Comparison of ENCODE assay signal across 36 cellular contexts in the genomic region with DNA sequence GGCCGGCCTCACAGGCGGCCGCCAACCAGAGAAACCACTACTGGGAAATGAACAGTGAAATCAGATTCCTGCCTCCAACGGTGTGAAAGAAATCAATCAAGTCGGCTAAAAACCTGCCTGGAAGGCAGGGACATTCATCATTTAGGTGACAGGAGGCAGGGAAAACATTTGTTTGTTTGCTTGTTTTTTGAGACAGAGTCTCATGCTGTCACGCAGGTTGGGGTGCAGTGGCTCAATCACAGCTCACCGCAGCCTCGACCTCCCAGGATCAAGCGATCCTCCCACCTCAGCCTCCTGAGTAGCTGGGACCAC. TPM values are rescaled to one million over a fixed set of nuclear protein-coding genes. Genes with fewer than 3 reads are reported as not detected.
"Had no signal": no experiment of that assay in that cellular context is flagged by ENCODE, and none has a peak within 500 bp of the region (broad histone marks: within the 10 kb centered on the region; RNA-seq: fewer than 3 reads in every experiment).

No MANE protein-coding gene starts in this region.

- FAIRE-seq: colon had no signal

- H3K36me3 ChIP-seq: adrenal gland, gastrocnemius medialis had no signal

- H3K27ac Mint-ChIP-seq: activated CD4-positive, alpha-beta memory T cell treated with anti-CD3 and anti-CD28 coated beads for 36 hours; activated CD4-positive, alpha-beta T cell treated with anti-CD3 and anti-CD28 coated beads for 36 hours; activated CD4-positive, alpha-beta T cell treated with anti-CD3 and anti-CD28 coated beads, Interleukin-2, amount 10 ng/mL, durations not matched to agents 24 days and 14 days; activated CD8-positive, alpha-beta memory T cell treated with anti-CD3 and anti-CD28 coated beads, Interleukin-2, amount 10 ng/mL, durations not matched to agents 7 days and 5 days; activated CD8-positive, alpha-beta T cell treated with anti-CD3 and anti-CD28 coated beads, Interleukin-2, amount 10 ng/mL, durations not matched to agents 7 days and 5 days; activated naive CD8-positive, alpha-beta T cell; activated T-cell treated with anti-CD3 and anti-CD28 coated beads, Interleukin-2, amount 50 U/mL, for 24 hours; activated T-cell treated with anti-CD3 and anti-CD28 coated beads, Interleukin-2, amount 50 U/mL, for 72 hours; activated T-helper 17 cell treated with anti-CD3 and anti-CD28 coated beads, Interleukin-2, amount 50 U/mL, for 72 hours; effector memory CD8-positive, alpha-beta T cell; T-helper 17 cell; T-helper 2 cell treated with Interferon-gamma antibody and Interleukin-4, amounts not matched to agents 5 μg/mL and 100 μg/mL, for 36 hours had no signal

- H3K27me3 Mint-ChIP-seq: activated naive CD8-positive, alpha-beta T cell had no signal

- H3K9me3 ChIP-seq: adrenal gland, body of pancreas, esophagus muscularis mucosa, gastrocnemius medialis, heart right ventricle had no signal

- H3K36me3 Mint-ChIP-seq: activated CD4-positive, alpha-beta memory T cell treated with anti-CD3 and anti-CD28 coated beads for 36 hours; activated CD8-positive, alpha-beta memory T cell treated with anti-CD3 and anti-CD28 coated beads, Interleukin-2, amount 10 ng/mL, durations not matched to agents 7 days and 5 days; activated naive CD8-positive, alpha-beta T cell had no signal

- ATAC-seq: activated CD4-positive, alpha-beta T cell treated with anti-CD3 and anti-CD28 coated beads for 36 hours; activated CD8-positive, alpha-beta memory T cell treated with anti-CD3 and anti-CD28 coated beads, Interleukin-2, amount 10 ng/mL, durations not matched to agents 7 days and 5 days; activated CD8-positive, alpha-beta T cell treated with anti-CD3 and anti-CD28 coated beads, Interleukin-2, amount 10 ng/mL, durations not matched to agents 7 days and 5 days; activated T-helper 17 cell treated with anti-CD3 and anti-CD28 coated beads, Interleukin-2, amount 50 U/mL, for 72 hours; body of pancreas; effector memory CD8-positive, alpha-beta T cell; foreskin keratinocyte; gastrocnemius medialis; T-helper 17 cell had no signal

- H3K4me3 ChIP-seq: adrenal gland, body of pancreas, esophagus muscularis mucosa, gastrocnemius medialis, heart right ventricle, hepatocyte had no signal

- DNase-seq: activated CD4-positive, alpha-beta memory T cell treated with anti-CD3 and anti-CD28 coated beads for 36 hours; activated CD4-positive, alpha-beta T cell treated with anti-CD3 and anti-CD28 coated beads for 36 hours; activated CD4-positive, alpha-beta T cell treated with anti-CD3 and anti-CD28 coated beads, Interleukin-2, amount 10 ng/mL, durations not matched to agents 24 days and 14 days; activated CD4-positive, CD25-positive, alpha-beta regulatory T cell; activated CD4-positive, CD25-positive, alpha-beta regulatory T cell treated with anti-CD3 and anti-CD28 coated beads, Interleukin-2, amount 50 U/mL, for 72 hours; activated CD8-positive, alpha-beta memory T cell treated with anti-CD3 and anti-CD28 coated beads, Interleukin-2, amount 10 ng/mL, durations not matched to agents 7 days and 5 days; activated CD8-positive, alpha-beta memory T cell treated with anti-CD3 and anti-CD28 coated beads, Interleukin-2, amount 50 U/mL, for 4 hours; activated CD8-positive, alpha-beta T cell treated with anti-CD3 and anti-CD28 coated beads, Interleukin-2, amount 10 ng/mL, durations not matched to agents 7 days and 5 days; activated effector memory CD4-positive, alpha-beta T cell treated with Interleukin-2 at 50 U/mL for 16 hours; activated gamma-delta T cell treated with Interleukin-2 at 50 U/mL for 16 hours; activated naive CD4-positive, alpha-beta T cell treated with anti-CD3 and anti-CD28 coated beads, Interleukin-2, amount 50 U/mL, for 16 hours; activated naive CD4-positive, alpha-beta T cell treated with Interleukin-2 at 50 U/mL for 16 hours; activated T-cell treated with anti-CD3 and anti-CD28 coated beads, Interleukin-2, amount 50 U/mL, for 24 hours; activated T-cell treated with anti-CD3 and anti-CD28 coated beads, Interleukin-2, amount 50 U/mL, for 72 hours; adrenal gland; amygdala; aorta; caudate nucleus; cortex of kidney; dermis blood vessel endothelial cell; effector CD4-positive, alpha-beta T cell; effector memory CD8-positive, alpha-beta T cell; erythroblast; foreskin keratinocyte; gastrocnemius medialis; heart right ventricle; T-helper 17 cell; T1000 had no signal

- H3K4me3 Mint-ChIP-seq: activated CD4-positive, alpha-beta memory T cell treated with anti-CD3 and anti-CD28 coated beads for 36 hours; activated CD4-positive, alpha-beta T cell treated with anti-CD3 and anti-CD28 coated beads for 36 hours; activated CD4-positive, alpha-beta T cell treated with anti-CD3 and anti-CD28 coated beads, Interleukin-2, amount 10 ng/mL, durations not matched to agents 24 days and 14 days; activated CD8-positive, alpha-beta memory T cell treated with anti-CD3 and anti-CD28 coated beads, Interleukin-2, amount 10 ng/mL, durations not matched to agents 7 days and 5 days; activated CD8-positive, alpha-beta T cell treated with anti-CD3 and anti-CD28 coated beads, Interleukin-2, amount 10 ng/mL, durations not matched to agents 7 days and 5 days; activated naive CD8-positive, alpha-beta T cell; activated T-cell treated with anti-CD3 and anti-CD28 coated beads, Interleukin-2, amount 50 U/mL, for 24 hours; activated T-cell treated with anti-CD3 and anti-CD28 coated beads, Interleukin-2, amount 50 U/mL, for 72 hours; activated T-helper 17 cell treated with anti-CD3 and anti-CD28 coated beads, Interleukin-2, amount 50 U/mL, for 72 hours; effector memory CD8-positive, alpha-beta T cell; T-helper 17 cell; T-helper 2 cell treated with Interferon-gamma antibody and Interleukin-4, amounts not matched to agents 5 μg/mL and 100 μg/mL, for 36 hours had no signal

- H3K4me1 Mint-ChIP-seq: activated CD4-positive, alpha-beta T cell treated with anti-CD3 and anti-CD28 coated beads, Interleukin-2, amount 10 ng/mL, durations not matched to agents 24 days and 14 days; activated T-helper 17 cell treated with anti-CD3 and anti-CD28 coated beads, Interleukin-2, amount 50 U/mL, for 72 hours had no signal

- H3K27me3 ChIP-seq: body of pancreas, gastrocnemius medialis had no signal

- H3K27ac ChIP-seq: adrenal gland, body of pancreas, esophagus muscularis mucosa, foreskin keratinocyte, gastrocnemius medialis, heart right ventricle, hepatocyte had no signal

- H2AFZ ChIP-seq: hepatocyte had no signal

- H3K4me2 ChIP-seq: hepatocyte had no signal

- H3K4me1 ChIP-seq: adrenal gland, body of pancreas, foreskin keratinocyte, gastrocnemius medialis had no signal

- H3K9me3 Mint-ChIP-seq: activated CD4-positive, alpha-beta memory T cell treated with anti-CD3 and anti-CD28 coated beads for 36 hours; activated CD4-positive, alpha-beta T cell treated with anti-CD3 and anti-CD28 coated beads, Interleukin-2, amount 10 ng/mL, durations not matched to agents 24 days and 14 days; activated T-cell treated with anti-CD3 and anti-CD28 coated beads, Interleukin-2, amount 50 U/mL, for 24 hours; activated T-cell treated with anti-CD3 and anti-CD28 coated beads, Interleukin-2, amount 50 U/mL, for 72 hours; activated T-helper 17 cell treated with anti-CD3 and anti-CD28 coated beads, Interleukin-2, amount 50 U/mL, for 72 hours; effector memory CD8-positive, alpha-beta T cell; T-helper 2 cell treated with Interferon-gamma antibody and Interleukin-4, amounts not matched to agents 5 μg/mL and 100 μg/mL, for 36 hours had no signal

- H3K79me2 ChIP-seq: hepatocyte had no signal

RNA-seq across cellular contexts. Expression of a gene that starts 55.9 kb away (rescaled TPM):
- total RNA-seq: activated CD4-positive, alpha-beta memory T cell treated with anti-CD3 and anti-CD28 coated beads for 36 hours; activated CD4-positive, alpha-beta T cell treated with anti-CD3 and anti-CD28 coated beads for 36 hours; activated CD4-positive, alpha-beta T cell treated with anti-CD3 and anti-CD28 coated beads, Interleukin-2, amount 10 ng/mL, durations not matched to agents 24 days and 14 days; activated CD8-positive, alpha-beta memory T cell treated with anti-CD3 and anti-CD28 coated beads for 36 hours; activated T-helper 17 cell treated with anti-CD3 and anti-CD28 coated beads, Interleukin-2, amount 50 U/mL, for 72 hours; adrenal gland; foreskin keratinocyte; hepatocyte; T-helper 17 cell had no signal
- polyA plus RNA-seq: foreskin keratinocyte, hepatocyte had no signal
